Comparison of ENCODE assay signal across 27 cellular contexts in the genomic region with DNA sequence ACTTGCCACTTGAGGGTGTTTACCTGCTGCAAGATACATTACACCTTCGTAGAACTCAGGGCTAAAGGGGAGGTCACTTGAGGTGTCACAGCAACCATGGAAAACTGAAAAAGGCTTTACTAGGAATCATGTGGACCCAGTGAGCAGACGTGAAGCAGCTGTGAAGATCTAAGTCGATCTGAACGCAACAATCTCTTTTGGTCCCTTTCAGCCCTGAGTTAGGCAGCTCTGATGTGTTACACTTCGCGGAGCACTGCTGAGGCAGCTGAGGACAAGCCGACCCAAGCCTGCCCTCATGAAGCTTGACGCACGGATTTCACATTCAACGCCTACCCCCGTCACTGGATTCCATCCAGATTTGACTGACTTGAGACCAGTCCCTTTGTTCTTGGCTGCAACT.
"Had no signal": no experiment of that assay in that cellular context is flagged by ENCODE, and none has a peak within 500 bp of the region (broad histone marks: within the 10 kb centered on the region; RNA-seq: fewer than 3 reads in every experiment).

No MANE protein-coding gene starts in this region.

- ATAC-seq: activated CD4-positive, alpha-beta T cell treated with anti-CD3 and anti-CD28 coated beads for 36 hours; activated CD8-positive, alpha-beta memory T cell treated with anti-CD3 and anti-CD28 coated beads, Interleukin-2, amount 10 ng/mL, durations not matched to agents 7 days and 5 days; activated CD8-positive, alpha-beta T cell treated with anti-CD3 and anti-CD28 coated beads, Interleukin-2, amount 10 ng/mL, durations not matched to agents 7 days and 5 days; gastroesophageal sphincter; naive thymus-derived CD4-positive, alpha-beta T cell; right cardiac atrium; stimulated activated naive CD8-positive, alpha-beta T cell treated with anti-CD3 and anti-CD28 coated beads, Interleukin-15, Interleukin-2, amounts not matched to agents 100 U/mL and 50 U/mL, for 24 hours had no signal

- FAIRE-seq: endothelial cell of umbilical vein had no signal

- H3K36me3 ChIP-seq: adrenal gland, brain microvascular endothelial cell, gastroesophageal sphincter, thoracic aorta, uterus had no signal

- DNase-seq: activated CD4-positive, alpha-beta T cell treated with anti-CD3 and anti-CD28 coated beads for 36 hours; activated CD4-positive, CD25-positive, alpha-beta regulatory T cell; activated CD8-positive, alpha-beta memory T cell treated with anti-CD3 and anti-CD28 coated beads, Interleukin-2, amount 10 ng/mL, durations not matched to agents 7 days and 5 days; activated CD8-positive, alpha-beta T cell treated with anti-CD3 and anti-CD28 coated beads, Interleukin-2, amount 10 ng/mL, durations not matched to agents 7 days and 5 days; activated naive CD4-positive, alpha-beta T cell treated with Interleukin-2 at 50 U/mL for 16 hours; activated naive CD8-positive, alpha-beta T cell treated with anti-CD3 and anti-CD28 coated beads for 36 hours; activated T-cell treated with anti-CD3 and anti-CD28 coated beads, Interleukin-2, amount 50 U/mL, for 48 hours; adrenal gland; aorta; head of caudate nucleus; hippocampal formation; immature natural killer cell; naive thymus-derived CD4-positive, alpha-beta T cell; occipital lobe; posterior cingulate gyrus; right cardiac atrium; stimulated activated CD4-positive, alpha-beta T cell treated with anti-CD3 and anti-CD28 coated beads, Interleukin-4, amount 100 ng/mL, for 1 hour; stimulated activated naive CD8-positive, alpha-beta T cell treated with anti-CD3 and anti-CD28 coated beads, Interleukin-15, Interleukin-2, amounts not matched to agents 100 U/mL and 50 U/mL, for 24 hours; T-helper 1 cell; uterus had no signal

- H3K4me3 Mint-ChIP-seq: activated CD4-positive, alpha-beta T cell treated with anti-CD3 and anti-CD28 coated beads for 36 hours; activated CD8-positive, alpha-beta memory T cell treated with anti-CD3 and anti-CD28 coated beads, Interleukin-2, amount 10 ng/mL, durations not matched to agents 7 days and 5 days; activated CD8-positive, alpha-beta T cell treated with anti-CD3 and anti-CD28 coated beads, Interleukin-2, amount 10 ng/mL, durations not matched to agents 7 days and 5 days; activated naive CD8-positive, alpha-beta T cell treated with anti-CD3 and anti-CD28 coated beads for 36 hours; immature natural killer cell; mesothelial cell of epicardium; naive thymus-derived CD4-positive, alpha-beta T cell; neural crest cell had no signal

- H3K36me3 Mint-ChIP-seq: activated CD8-positive, alpha-beta memory T cell treated with anti-CD3 and anti-CD28 coated beads, Interleukin-2, amount 10 ng/mL, durations not matched to agents 7 days and 5 days; activated naive CD8-positive, alpha-beta T cell treated with anti-CD3 and anti-CD28 coated beads for 36 hours; immature natural killer cell; mesothelial cell of epicardium; naive thymus-derived CD4-positive, alpha-beta T cell had no signal

- H3K9me3 Mint-ChIP-seq: activated naive CD8-positive, alpha-beta T cell treated with anti-CD3 and anti-CD28 coated beads for 36 hours; activated T-helper 2 cell treated with anti-CD3 and anti-CD28 coated beads, Interferon-gamma antibody, Interleukin-2, Interleukin-4, amounts not matched to agents 10 μg/mL and 5 μg/mL and 100 μg/mL, durations not matched to agents 14 hours and 24 hours and 36 hours; immature natural killer cell; mesothelial cell of epicardium; naive thymus-derived CD4-positive, alpha-beta T cell; neural crest cell had no signal

- H3K9me3 ChIP-seq: adrenal gland, gastroesophageal sphincter, thoracic aorta, uterus had no signal

- H3K27ac Mint-ChIP-seq: activated CD4-positive, alpha-beta T cell treated with anti-CD3 and anti-CD28 coated beads for 36 hours; activated CD8-positive, alpha-beta memory T cell treated with anti-CD3 and anti-CD28 coated beads, Interleukin-2, amount 10 ng/mL, durations not matched to agents 7 days and 5 days; activated CD8-positive, alpha-beta T cell treated with anti-CD3 and anti-CD28 coated beads, Interleukin-2, amount 10 ng/mL, durations not matched to agents 7 days and 5 days; activated naive CD8-positive, alpha-beta T cell treated with anti-CD3 and anti-CD28 coated beads for 36 hours; activated T-helper 2 cell treated with anti-CD3 and anti-CD28 coated beads, Interferon-gamma antibody, Interleukin-2, Interleukin-4, amounts not matched to agents 10 μg/mL and 5 μg/mL and 100 μg/mL, durations not matched to agents 14 hours and 24 hours and 36 hours; immature natural killer cell; mesothelial cell of epicardium had no signal

- H3K27me3 ChIP-seq: adrenal gland, brain microvascular endothelial cell, gastroesophageal sphincter, uterus had no signal

- H3K4me3 ChIP-seq: adrenal gland, gastroesophageal sphincter, thoracic aorta, uterus had no signal

- H3K4me1 ChIP-seq: adrenal gland had no signal

- H3K27ac ChIP-seq: adrenal gland, gastroesophageal sphincter, thoracic aorta had no signal
